ENCODE assay signal across 18 cellular contexts in genomic region chr12:49796606-49797451, GRCh38.
"Had no signal": no experiment of that assay in that cellular context is flagged by ENCODE, and none has a peak within 500 bp of the region (broad histone marks: within the 10 kb centered on the region; RNA-seq: fewer than 3 reads in every experiment).

No MANE protein-coding gene starts in this region.

- H3K9me3 Mint-ChIP-seq: activated T-cell treated with anti-CD3 and anti-CD28 coated beads, Interleukin-2, amount 50 U/mL, for 72 hours; naive B cell; stimulated activated naive CD8-positive, alpha-beta T cell treated with anti-CD3 and anti-CD28 coated beads, Interleukin-15, Interleukin-2, amounts not matched to agents 100 ng/mL and 50 ng/mL, for 24 hours had no signal

- H3K4me1 ChIP-seq: colonic mucosa, parathyroid adenoma had no signal

- H3K27me3 Mint-ChIP-seq: naive B cell; stimulated activated naive CD8-positive, alpha-beta T cell treated with anti-CD3 and anti-CD28 coated beads, Interleukin-15, Interleukin-2, amounts not matched to agents 100 ng/mL and 50 ng/mL, for 24 hours had no signal

- H3K27ac Mint-ChIP-seq: activated T-cell treated with anti-CD3 and anti-CD28 coated beads, Interleukin-2, amount 50 U/mL, for 72 hours; naive B cell; stimulated activated naive CD8-positive, alpha-beta T cell treated with anti-CD3 and anti-CD28 coated beads, Interleukin-15, Interleukin-2, amounts not matched to agents 100 ng/mL and 50 ng/mL, for 24 hours had no signal

- H3K9me3 ChIP-seq: colonic mucosa, suprapubic skin had no signal

- H3K27ac ChIP-seq: brain microvascular endothelial cell, colonic mucosa, parathyroid adenoma, suprapubic skin had no signal

- H3K4me1 Mint-ChIP-seq: naive B cell had no signal

- ATAC-seq: activated T-cell treated with anti-CD3 and anti-CD28 coated beads, Interleukin-2, amount 50 U/mL, for 72 hours had no signal

- H3K27me3 ChIP-seq: brain microvascular endothelial cell, colonic mucosa, suprapubic skin had no signal

- H3K36me3 ChIP-seq: colonic mucosa had no signal

- H3K4me3 ChIP-seq: colonic mucosa, suprapubic skin had no signal

- H3K4me3 Mint-ChIP-seq: activated T-cell treated with anti-CD3 and anti-CD28 coated beads, Interleukin-2, amount 50 U/mL, for 72 hours; naive B cell; stimulated activated naive CD8-positive, alpha-beta T cell treated with anti-CD3 and anti-CD28 coated beads, Interleukin-15, Interleukin-2, amounts not matched to agents 100 ng/mL and 50 ng/mL, for 24 hours had no signal

- DNase-seq: activated CD4-positive, alpha-beta T cell treated with anti-CD3 and anti-CD28 coated beads, Interleukin-2, amount 50 U/mL, for 4 hours; activated effector memory CD4-positive, alpha-beta T cell treated with anti-CD3 and anti-CD28 coated beads, Interleukin-2, amount 50 U/mL, for 16 hours; activated naive CD4-positive, alpha-beta T cell treated with anti-CD3 and anti-CD28 coated beads, Interleukin-2, amount 50 U/mL, for 16 hours; activated T-cell treated with anti-CD3 and anti-CD28 coated beads, Interleukin-2, amount 50 U/mL, for 72 hours; brain microvascular endothelial cell; central memory CD4-positive, alpha-beta T cell; colonic mucosa; erythroblast; foreskin melanocyte; glutamatergic neuron; hippocampal formation; naive B cell; SW 1271; T-helper 2 cell; trophoblast cell had no signal
